ENCODE assay signal across 8 cellular contexts in genomic region chr18:35240664-35241522, GRCh38. TPM values are rescaled to one million over a fixed set of nuclear protein-coding genes. Genes with fewer than 3 reads are reported as not detected.
DNase-seq lines count a peak whose midpoint lies in the region; ATAC-seq and TF ChIP-seq lines count a peak whose summit lies in the region.

Gene ZNF397, plus strand, starts transcription at chr18:35241034. Its CDS starts 1,437 bp downstream, at chr18:35242471.

- TF ChIP-seq EP300 in SK-N-SH (IDR thresholded peaks at IDR 0.05; ENCODE audit: borderline replicate concordance in 1 of 2, low read depth in 1 of 2, low read length in 1 of 2), result peak in 1 of 2 experiments; percentile 42; a peak in 1 of 4 replicates

- peaks cover 36 to 39% of the 10 kb centered on the region in 2 experiments for H3K36me3 ChIP-seq in SK-N-SH (replicated peaks in 1 of 2; ENCODE audit: control insufficient read depth in 1 of 2, insufficient read depth in 2 of 2, low read length in 1 of 2)
- no peaks in the 10 kb centered on the region for H3K36me3 ChIP-seq in testis (ENCODE audit: low read depth, missing control alignments)

- CTCF ChIA-PET in SK-N-SH (lab: Yijun Ruan, JAX), result interaction anchor here (1.5 to 2.4 kb wide), 2 partner anchors 10 to 114 kb away, joined by 3 to 10 read pairs; no protein-coding TSS in a partner anchor

- H3K9ac ChIP-seq in SK-N-SH, result peak within 1 kb of the TSS; percentile 96

- H3F3A ChIP-seq in SK-N-SH (replicated peaks; ENCODE audit: insufficient read depth), result no peaks in the 10 kb centered on the region

- H3K27me3 ChIP-seq in SK-N-SH (ENCODE audit: insufficient read depth) (no peaks in the 10 kb centered on the region), testis (no peaks in the 10 kb centered on the region)

- peak within 1 kb of the TSS; percentile 91 for H2AFZ ChIP-seq in SK-N-SH (ENCODE audit: low read depth)

- TF ChIP-seq POLR2A in testis (IDR thresholded peaks at IDR 0.05), result peak; percentile 83

- ATAC-seq in HG02571 (IDR thresholded peaks at IDR 0.05; ENCODE audit: unreplicated experiment), result peak; percentile 99
- ATAC-seq in activated naive CD4-positive, alpha-beta T cell treated with anti-CD3 and anti-CD28 coated beads, Interleukin-2, amount 50 U/mL, for 72 hours, result peak; percentile 97 to 99
- peak; percentile 100 for ATAC-seq in omental fat pad (ENCODE audit: low FRiP score)

- no peaks in the 10 kb centered on the region for H3K9me2 ChIP-seq in SK-N-SH

- intact Hi-C loops in testis (cut with DNase I; ENCODE audit: low total_unique reads), result no loop called here

- peak within 1 kb of the TSS; percentile 65 for H3K4me3 ChIP-seq in SK-N-SH (ENCODE audit: low read depth in 2 of 2, low read length in 1 of 2)
- H3K4me3 ChIP-seq in testis, result peak within 1 kb of the TSS; percentile 76 to 89

- no peaks in the 10 kb centered on the region for H4K20me1 ChIP-seq in SK-N-SH (ENCODE audit: insufficient read depth)

- H3K36me3 Mint-ChIP-seq in activated naive CD4-positive, alpha-beta T cell treated with anti-CD3 and anti-CD28 coated beads, Interleukin-2, amount 50 U/mL, for 72 hours, result peaks cover 41 to 47% of the 10 kb centered on the region in 2 donors

- POLR2A ChIA-PET in SK-N-SH (lab: Yijun Ruan, JAX), result interaction anchor here (0.7 to 2.4 kb wide), 9 partner anchors 9 to 353 kb away, joined by 3 to 16 read pairs (median 6); partner anchors contain the start of genes INO80C, ZNF24 and ZSCAN30

- H3K27ac ChIP-seq in SK-N-SH (ENCODE audit: low read depth in 2 of 2, low read length in 1 of 2) (peak within 1 kb of the TSS; percentile 95 to 97), testis (peak within 1 kb of the TSS; percentile 96 to 98)

- peak within 1 kb of the TSS; percentile 99 to 100 for H3K27ac Mint-ChIP-seq in activated naive CD4-positive, alpha-beta T cell treated with anti-CD3 and anti-CD28 coated beads, Interleukin-2, amount 50 U/mL, for 72 hours

- H3K79me2 ChIP-seq in SK-N-SH (ENCODE audit: insufficient read depth), result peaks cover 20% of the 10 kb centered on the region; the same call in 1 of the 2 replicates

- TF ChIP-seq CTCF in SK-N-SH (IDR thresholded peaks at IDR 0.05) (no peak), omental fat pad (IDR thresholded peaks at IDR 0.05) (no peak), testis (IDR thresholded peaks at IDR 0.05) (peak in 1 of 3 experiments; percentile 13)

- peaks cover 10 to 29% of the 10 kb centered on the region in 2 donors for H3K9me3 Mint-ChIP-seq in activated naive CD4-positive, alpha-beta T cell treated with anti-CD3 and anti-CD28 coated beads, Interleukin-2, amount 50 U/mL, for 72 hours

- under 1% methylated on average over 40 of the region's 62 CpGs for WGBS in SK-N-SH (ENCODE audit: low lambda C conversion rate)
- WGBS in testis, 2 donors, result 0 to 1% methylated on average over 37 to 62 of the region's 62 CpGs

- TF ChIP-seq RAD21 in SK-N-SH (IDR thresholded peaks at IDR 0.05; ENCODE audit: low read length), result peak; percentile 8; the same call in 1 of the 2 replicates

- H3K4me1 ChIP-seq in SK-N-SH (ENCODE audit: control insufficient read depth in 1 of 2, insufficient read depth in 2 of 2, low read depth in 1 of 2, low read length in 1 of 2), result peaks cover 3 to 10% of the 10 kb centered on the region in 2 experiments; a peak in 3 of 4 replicates
- peaks cover 9% of the 10 kb centered on the region for H3K4me1 ChIP-seq in testis

- DNase-seq in GM04504 (ENCODE audit: low read depth), result peak; percentile 89
- peak; percentile 86 for DNase-seq in NCI-H1048 (lab: John Stamatoyannopoulos, UW)
- peak; percentile 94 for DNase-seq in SK-N-SH
- DNase-seq in activated naive CD4-positive, alpha-beta T cell treated with anti-CD3 and anti-CD28 coated beads, Interleukin-2, amount 50 U/mL, for 72 hours (ENCODE audit: low spot score in 2 of 2), result peak; percentile 94 to 96
- peak; percentile 98 for DNase-seq in glomerular visceral epithelial cell (ENCODE audit: extremely low spot score)
- peak; percentile 85 for DNase-seq in omental fat pad (ENCODE audit: low spot score)
- DNase-seq in testis, result peak; percentile 99

- H3K9me3 ChIP-seq in SK-N-SH (no peaks in the 10 kb centered on the region), testis (no peaks in the 10 kb centered on the region)

- peak within 1 kb of the TSS; percentile 87 for H3K4me2 ChIP-seq in SK-N-SH

TF ChIP-seq in SK-N-SH, 30 proteins besides CTCF, POLR2A, EP300 and RAD21 (continues in another document):
- TF ChIP-seq NRF1 (IDR thresholded peaks at IDR 0.05; ENCODE audit: low read depth, low read length), result peak; percentile 22; the same call in 1 of the 2 replicates
- no peak for TF ChIP-seq NFIC (IDR thresholded peaks at IDR 0.05; ENCODE audit: borderline replicate concordance)
- TF ChIP-seq USF2 (IDR thresholded peaks at IDR 0.05; ENCODE audit: borderline replicate concordance, low read depth, low read length), result no peak
- peak; percentile 86 for TF ChIP-seq CHD2 (IDR thresholded peaks at IDR 0.05; ENCODE audit: low read length, partially characterized antibody)
- no peak for TF ChIP-seq SMC3 (IDR thresholded peaks at IDR 0.05; ENCODE audit: low read depth, low read length)
- TF ChIP-seq ELF1 (IDR thresholded peaks at IDR 0.05), result peak; percentile 89
- TF ChIP-seq POLR2AphosphoS5 (IDR thresholded peaks at IDR 0.05; ENCODE audit: low read depth, low read length), result peak; percentile 93
- TF ChIP-seq FOSL2 (IDR thresholded peaks at IDR 0.05; ENCODE audit: borderline replicate concordance, low read depth), result no peak; the same call in 1 of the 2 replicates
- TF ChIP-seq RFX5 (IDR thresholded peaks at IDR 0.05; ENCODE audit: low read length), result 0 out of 2 replicates have a peak, but pooled peaks have one; percentile 41
- peak; percentile 28; the same call in 1 of the 2 replicates for TF ChIP-seq USF1 (IDR thresholded peaks at IDR 0.05; ENCODE audit: borderline replicate concordance, low read depth)
- TF ChIP-seq SIN3A (IDR thresholded peaks at IDR 0.05; ENCODE audit: borderline replicate concordance, low read depth, low read length), result peak; percentile 32; the same call in 1 of the 2 replicates
- no peak for TF ChIP-seq EZH2phosphoT487 (IDR thresholded peaks at IDR 0.05; ENCODE audit: borderline replicate concordance, low read depth)
- TF ChIP-seq FOXJ3 (CRISPR knock-in tag; IDR thresholded peaks at IDR 0.05), result no peak
- peak; percentile 68; the same call in 1 of the 2 replicates for TF ChIP-seq MAX (IDR thresholded peaks at IDR 0.05; ENCODE audit: low read depth)
- TF ChIP-seq RCOR1 (IDR thresholded peaks at IDR 0.05; ENCODE audit: low read length), result no peak
- no peak for TF ChIP-seq JUND (IDR thresholded peaks at IDR 0.05)
- no peak for TF ChIP-seq FOXM1 (IDR thresholded peaks at IDR 0.05; ENCODE audit: low read depth)
- TF ChIP-seq TAF1 (IDR thresholded peaks at IDR 0.05; ENCODE audit: borderline replicate concordance, low read depth, low read length), result peak; percentile 95
- no peak; the same call in 1 of the 2 replicates for TF ChIP-seq TCF12 (IDR thresholded peaks at IDR 0.05)
- TF ChIP-seq IRF3 (IDR thresholded peaks at IDR 0.05; ENCODE audit: low read depth, low read length), result peak; percentile 39

RNA-seq across cellular contexts. Expression of gene ZNF397, which starts in this region (rescaled TPM):
- polyA plus RNA-seq in SK-N-SH (2012; rRNA removed) (4.8 and 7.4 TPM in 2 replicates), testis (ENCODE audit: insufficient read depth, low read depth, low replicate concordance) (21.6 TPM)
- polyA plus RNA-seq in SK-N-SH (2012; cell fraction: cytosol; rRNA removed), result 5.9 and 6.4 TPM in 2 replicates
- polyA plus RNA-seq in SK-N-SH (2012; cell fraction: nucleus; rRNA removed), result 11.0 and 16.8 TPM in 2 replicates
- 10 to 100 TPM; 18.3 to 22.7 TPM for total RNA-seq in activated naive CD4-positive, alpha-beta T cell treated with anti-CD3 and anti-CD28 coated beads, Interleukin-2, amount 50 U/mL, for 72 hours
- total RNA-seq in omental fat pad (10 to 100 TPM; 15.9 to 33.9 (median 22.8) TPM), testis (10 to 100 TPM; 32.2 to 36.6 TPM)

Comparison
In these comparisons a context has a peak if more than half of its experiments do, and no peak if none do; other contexts are left out.
1. Peak in every context shown above with its lines: DNase-seq, ATAC-seq, H3K4me3 ChIP-seq and H3K27ac ChIP-seq.